Comparison of ENCODE assay signal across 8 cellular contexts in genomic region chr6:108782231-108783041, GRCh38.
A peak's percentile ranks its signal among the peaks of the same experiment; 100 is the strongest.
DNase-seq lines count a peak whose midpoint lies in the region; ATAC-seq, FAIRE-seq and TF ChIP-seq lines count a peak whose summit lies in the region.

No MANE protein-coding gene starts in this region.

- in situ Hi-C loops in HAP-1 (cut with MboI; ENCODE audit: low sequenced_read_pairs): no loop called here

- intact Hi-C loops in CD8-positive, alpha-beta T cell (cut with DNase I, micrococcal nuclease): loop anchor here (1.0 to 5.0 kb wide), 8 partner anchors 52 to 600 kb away; partner anchors contain the start of gene CD164 (in 1 of the 2)
- intact Hi-C loops in kidney (cut with DNase I): loop anchor here (10.0 kb wide), 1 partner anchor 228 kb away; no protein-coding TSS in a partner anchor

- H3K27me3 Mint-ChIP-seq in CD8-positive, alpha-beta T cell (ENCODE audit: low read depth): no peaks in the 10 kb centered on the region

- POLR2A ChIA-PET in CD8-positive, alpha-beta T cell (lab: Charles Lee): no interaction called here

- no peak overlapping the region for H3K27ac Mint-ChIP-seq in CD8-positive, alpha-beta T cell

- H3K4me3 Mint-ChIP-seq in CD8-positive, alpha-beta T cell: peak overlapping the region; percentile 85

- peak; percentile 100 for ATAC-seq in CD8-positive, alpha-beta T cell
- ATAC-seq in HG02938 (IDR thresholded peaks at IDR 0.05; ENCODE audit: unreplicated experiment): no peak

- H3K4me1 ChIP-seq in CD8-positive, alpha-beta T cell (ENCODE audit: insufficient read depth, low read length): peaks cover 6% of the 10 kb centered on the region
- H3K4me1 ChIP-seq in HAP-1: peaks cover 30% of the 10 kb centered on the region
- H3K4me1 ChIP-seq in kidney (ENCODE audit: control insufficient read depth in 1 of 2, insufficient read depth in 1 of 2, low read depth in 1 of 2, low read length in 2 of 2): peaks cover 2 to 10% of the 10 kb centered on the region in 2 donors

- FAIRE-seq in kidney (lab: Jason Lieb, UNC): peak; percentile 3

- H3K9me3 Mint-ChIP-seq in CD8-positive, alpha-beta T cell: no peaks in the 10 kb centered on the region

- CTCF ChIA-PET in CD8-positive, alpha-beta T cell (lab: Charles Lee): interaction anchor here (0.6 to 4.1 kb wide), 25 partner anchors 11 to 659 kb away, joined by 3 to 34 read pairs (median 4); no protein-coding TSS in a partner anchor

- peak overlapping the region; percentile 21 to 78 for H3K9ac ChIP-seq in kidney (ENCODE audit: low read length in 2 of 2)

- peak; percentile 55 to 85 (median 78) for DNase-seq in CD8-positive, alpha-beta T cell
- DNase-seq in HAP-1 (ENCODE audit: low spot score in 2 of 2) (peak; percentile 88 to 90), NCI-H2196 (lab: John Stamatoyannopoulos, UW; ENCODE audit: unreplicated experiment) (peak; percentile 83), cerebellar cortex (ENCODE audit: low spot score) (peak; percentile 80), kidney (peak; percentile 92)
- peak; percentile 68 for DNase-seq in activated CD4-positive, CD25-positive, alpha-beta regulatory T cell treated with anti-CD3 and anti-CD28 coated beads, Interleukin-2, amount 50 U/mL, for 72 hours
- peak; percentile 71 to 72 (median 72) for DNase-seq in stimulated activated CD4-positive, alpha-beta T cell treated with anti-CD3 and anti-CD28 coated beads, Interleukin-12 subunit alpha, Interleukin-12 subunit beta, amount 100 ng/mL, for 48 hours (ENCODE audit: low read depth in 2 of 3, low spot score in 1 of 3)

- H3K36me3 ChIP-seq in CD8-positive, alpha-beta T cell (ENCODE audit: insufficient read depth, low read length): no peaks in the 10 kb centered on the region
- H3K36me3 ChIP-seq in HAP-1 (replicated peaks): no peaks in the 10 kb centered on the region
- H3K36me3 ChIP-seq in kidney (ENCODE audit: control insufficient read depth in 1 of 2, insufficient read depth in 2 of 2, low read length in 2 of 2): no peaks in the 10 kb centered on the region

- peaks cover 8% of the 10 kb centered on the region for H3K4me1 Mint-ChIP-seq in CD8-positive, alpha-beta T cell (ENCODE audit: low read depth)

- H3K4me3 ChIP-seq in CD8-positive, alpha-beta T cell (ENCODE audit: low read depth, low read length): peak overlapping the region; percentile 56
- H3K4me3 ChIP-seq in HAP-1 (peak overlapping the region; percentile 12), kidney (ENCODE audit: low read length in 2 of 2) (peak overlapping the region; percentile 85 to 94)

- no peaks in the 10 kb centered on the region for H3K36me3 Mint-ChIP-seq in CD8-positive, alpha-beta T cell

- H3K27me3 ChIP-seq in CD8-positive, alpha-beta T cell (ENCODE audit: insufficient read depth, low read length): no peaks in the 10 kb centered on the region
- H3K27me3 ChIP-seq in HAP-1 (ENCODE audit: low read depth): no peaks in the 10 kb centered on the region

- H3K27ac ChIP-seq in CD8-positive, alpha-beta T cell (ENCODE audit: low read depth, low read length): no peak overlapping the region
- H3K27ac ChIP-seq in kidney (ENCODE audit: low read depth in 2 of 2, low read length in 2 of 2): peak overlapping the region; percentile 6 to 41

- TF ChIP-seq CTCF in CD8-positive, alpha-beta T cell (IDR thresholded peaks at IDR 0.05): peak; percentile 69
- peak; percentile 85 for TF ChIP-seq CTCF in kidney (IDR thresholded peaks at IDR 0.05; ENCODE audit: borderline replicate concordance, extremely low read depth, insufficient read depth)

- no peaks in the 10 kb centered on the region for H3K9me3 ChIP-seq in CD8-positive, alpha-beta T cell (ENCODE audit: low read length)
- H3K9me3 ChIP-seq in HAP-1 (no peaks in the 10 kb centered on the region), kidney (ENCODE audit: control insufficient read depth in 1 of 2, low read length in 2 of 2) (no peaks in the 10 kb centered on the region)

Comparison
In these comparisons a context has a peak if more than half of its experiments do, and no peak if none do; other contexts are left out.
1. H3K4me3 ChIP-seq: peak in every context shown above with its lines; median percentile 90 in kidney; 56 in CD8-positive, alpha-beta T cell; 12 in HAP-1.